In the genomic region with DNA sequence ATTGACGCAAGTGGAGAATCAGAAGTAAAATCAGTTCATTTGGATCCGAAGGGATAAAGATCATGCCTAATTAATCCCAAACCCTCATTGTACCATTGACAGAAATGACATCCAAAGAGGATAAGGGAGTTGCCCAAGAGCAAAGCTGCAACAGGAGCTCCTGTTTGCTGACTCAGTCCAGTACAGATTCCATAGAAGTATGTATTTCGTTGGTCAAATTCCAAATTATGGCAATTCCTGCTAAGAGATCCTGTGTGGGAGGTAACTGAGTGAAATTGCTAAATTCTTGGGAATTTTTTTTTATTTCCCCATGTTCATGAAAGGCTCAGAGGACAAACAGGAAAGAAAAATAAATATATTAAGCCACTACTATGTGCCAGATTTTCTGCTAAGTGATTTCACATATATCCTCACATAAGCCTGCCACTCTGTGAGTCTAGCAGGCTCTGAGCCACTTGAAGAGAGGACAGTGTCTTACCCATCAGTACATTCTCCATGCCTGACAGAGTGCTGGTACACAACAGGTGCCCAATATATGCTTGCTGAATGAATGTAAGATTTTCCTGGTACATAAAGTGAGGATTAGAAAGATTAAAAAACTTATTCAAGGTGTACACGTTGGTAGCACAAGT, we compare ENCODE assay signal across 17 cellular contexts.
DNase-seq lines count a peak whose midpoint lies in the region; ATAC-seq and TF ChIP-seq lines count a peak whose summit lies in the region.
"Had no signal": no experiment of that assay in that cellular context is flagged by ENCODE, and none has a peak within 500 bp of the region (broad histone marks: within the 10 kb centered on the region; RNA-seq: fewer than 3 reads in every experiment).

No MANE protein-coding gene starts in this region.

- H3K9ac ChIP-seq in IMR-90 (ENCODE audit: low read depth, low read length) (no peak overlapping the region), Karpas-422 (ENCODE audit: low read length) (no peak overlapping the region)

- no peak for TF ChIP-seq RAD21 in IMR-90 (IDR thresholded peaks at IDR 0.05; ENCODE audit: low read length)

- TF ChIP-seq POLR2A in IMR-90 (IDR thresholded peaks at IDR 0.05; ENCODE audit: low read depth, low read length), result no peak

- H3K9me3 ChIP-seq in IMR-90 (ENCODE audit: control insufficient read depth, insufficient read depth, low read length), result no peaks in the 10 kb centered on the region
- no peaks in the 10 kb centered on the region for H3K9me3 ChIP-seq in left lung
- H3K9me3 ChIP-seq in A673 (ENCODE audit: low read depth, low read length, poor library complexity, severe bottlenecking), result no peaks in the 10 kb centered on the region
- no peaks in the 10 kb centered on the region for H3K9me3 ChIP-seq in BE2C
- H3K9me3 ChIP-seq in Karpas-422 (ENCODE audit: low read length), result no peaks in the 10 kb centered on the region
- H3K9me3 ChIP-seq: HAP-1, vagina had no signal

- H3K14ac ChIP-seq in IMR-90 (replicated peaks; ENCODE audit: low read depth, low read length), result peak overlapping the region; percentile 18; the same call in 1 of the 2 replicates

- no peak overlapping the region for H2BK20ac ChIP-seq in IMR-90 (ENCODE audit: low read depth, low read length)

- WGBS in IMR-90 (ENCODE audit: extremely low coverage in 2 of 2, insufficient read length in 1 of 2), 2 experiments, result 0% methylated on average over 1 of the region's 4 CpGs; no CpG with 5 or more reads in 1 of the 2 experiments

- peaks cover 3% of the 10 kb centered on the region; the same call in 1 of the 2 replicates for H3K9me1 ChIP-seq in IMR-90 (ENCODE audit: insufficient read depth, low read length)

- H3K4me3 ChIP-seq in IMR-90 (ENCODE audit: insufficient read depth, low read depth, low read length), result no peak overlapping the region
- H3K4me3 ChIP-seq in choroid plexus epithelial cell (ENCODE audit: low read depth, low read length), result no peak overlapping the region
- no peak overlapping the region for H3K4me3 ChIP-seq in left lung
- no peak overlapping the region for H3K4me3 ChIP-seq in A673 (ENCODE audit: low read depth, low read length, poor library complexity, severe bottlenecking)
- no peak overlapping the region for H3K4me3 ChIP-seq in BE2C (ENCODE audit: low read depth, low read length)
- H3K4me3 ChIP-seq in Karpas-422 (ENCODE audit: low read length), result no peak overlapping the region
- H3K4me3 ChIP-seq: cardiac muscle cell, HAP-1, vagina had no signal

- DNase-seq in AG08395 (ENCODE audit: low spot score) (peak; percentile 34), IMR-90 (peak; percentile 88), choroid plexus epithelial cell (ENCODE audit: low read depth) (peak; percentile 80), left lung (no peak), A673 (ENCODE audit: low spot score) (no peak), BE2C (no peak), COR-L47 (lab: John Stamatoyannopoulos, UW) (no peak), Karpas-422 (no peak)
- DNase-seq: activated naive CD4-positive, alpha-beta T cell treated with anti-CD3 and anti-CD28 coated beads, Interleukin-2, amount 50 U/mL, for 16 hours; activated T-cell treated with anti-CD3 and anti-CD28 coated beads for 4 hours; effector memory CD4-positive, alpha-beta T cell; NCI-H2107; NCI-H748 treated with DMSO at 0.1 percent for 48 hours had no signal

- H4K20me1 ChIP-seq in IMR-90 (ENCODE audit: insufficient read depth, low read length), result no peaks in the 10 kb centered on the region
- H4K20me1 ChIP-seq in Karpas-422 (ENCODE audit: insufficient read depth, low read depth, low read length), result no peaks in the 10 kb centered on the region

- no peak overlapping the region for H2AK9ac ChIP-seq in IMR-90 (replicated peaks; ENCODE audit: low read depth, low read length, poor library complexity)

- intact Hi-C loops in IMR-90 (cut with micrococcal nuclease) (no loop called here), left lung (cut with DNase I) (no loop called here), A673 (cut with micrococcal nuclease; ENCODE audit: unreplicated experiment) (no loop called here)

- H3K23ac ChIP-seq in IMR-90 (ENCODE audit: low read depth, low read length), result no peak overlapping the region; the same call in 1 of the 2 replicates

- peak overlapping the region; percentile 11 for H2BK120ac ChIP-seq in IMR-90 (ENCODE audit: low read depth, low read length)

- H3K36me3 ChIP-seq in IMR-90 (ENCODE audit: control insufficient read depth, insufficient read depth, low read length) (no peaks in the 10 kb centered on the region; the same call in 1 of the 2 replicates), left lung (no peaks in the 10 kb centered on the region), A673 (ENCODE audit: insufficient read depth, low read length, poor library complexity, severe bottlenecking) (no peaks in the 10 kb centered on the region), BE2C (no peaks in the 10 kb centered on the region), Karpas-422 (ENCODE audit: insufficient read depth, low read length) (no peaks in the 10 kb centered on the region)
- H3K36me3 ChIP-seq: cardiac muscle cell, HAP-1, vagina had no signal

- H3K27me3 ChIP-seq in IMR-90 (ENCODE audit: control insufficient read depth, insufficient read depth, low read length) (no peaks in the 10 kb centered on the region), left lung (no peaks in the 10 kb centered on the region), A673 (replicated peaks; ENCODE audit: insufficient read depth, low read depth, low read length, poor library complexity) (peaks cover 10% of the 10 kb centered on the region), BE2C (no peaks in the 10 kb centered on the region), Karpas-422 (ENCODE audit: low read length) (no peaks in the 10 kb centered on the region)
- H3K27me3 ChIP-seq: cardiac muscle cell, vagina had no signal

- H4K8ac ChIP-seq in IMR-90 (ENCODE audit: low read depth in 2 of 2, low read length in 2 of 2), result peak overlapping the region in 1 of 2 experiments; percentile 36; a peak in 1 of 4 replicates

- no TSS peak for BruUV-seq in IMR-90 (replicated peaks; lab: Mats Ljungman, UMichigan)
- no TSS peak for BruUV-seq in A673 (replicated peaks; lab: Mats Ljungman, UMichigan)

- peak; percentile 49 for ATAC-seq in IMR-90 (ENCODE audit: low read depth)
- peak; percentile 22 for ATAC-seq in left lung
- ATAC-seq: natural killer cell treated with Interleukin-12 subunit alpha and Interleukin-12 subunit beta and Interleukin-15 and Interleukin-18, amount 100 ng/mL, for 72 hours had no signal

- H3K56ac ChIP-seq in IMR-90 (ENCODE audit: extremely low read depth, insufficient read depth, low read length), result no peak overlapping the region

- H3K27ac ChIP-seq in IMR-90 (ENCODE audit: insufficient read depth, low read length) (no peak overlapping the region), left lung (no peak overlapping the region), A673 (ENCODE audit: low read depth, low read length, poor library complexity, severe bottlenecking) (no peak overlapping the region), Karpas-422 (ENCODE audit: low read length) (no peak overlapping the region)
- H3K27ac ChIP-seq: cardiac muscle cell, vagina had no signal

- no peak overlapping the region; the same call in 1 of the 3 replicates for H2BK15ac ChIP-seq in IMR-90 (ENCODE audit: low read depth, low read length)

- no peak overlapping the region; the same call in 1 of the 2 replicates for H4K5ac ChIP-seq in IMR-90 (ENCODE audit: low read depth, low read length)

- dilution Hi-C loops in IMR-90 (cut with HindIII; ENCODE audit: low sequenced_read_pairs, unreplicated experiment), result no loop called here

- H2AFZ ChIP-seq in IMR-90 (replicated peaks; ENCODE audit: low read length, poor library complexity) (no peak overlapping the region), Karpas-422 (ENCODE audit: low read length) (no peak overlapping the region)

- H3K18ac ChIP-seq in IMR-90 (ENCODE audit: low read depth, low read length), result peak overlapping the region; percentile 50; the same call in 1 of the 2 replicates

- TF ChIP-seq CTCF in IMR-90 (conservative IDR thresholded peaks at IDR 0.05; ENCODE audit: low read depth, low read length) (no peak), choroid plexus epithelial cell (conservative IDR thresholded peaks at IDR 0.05; ENCODE audit: low read depth, low read length) (no peak), left lung (IDR thresholded peaks at IDR 0.05) (no peak), A673 (conservative IDR thresholded peaks at IDR 0.05; ENCODE audit: low read depth, low read length) (no peak), BE2C (IDR thresholded peaks at IDR 0.05; ENCODE audit: low read depth, low read length) (no peak)

- no peak overlapping the region for H2BK5ac ChIP-seq in IMR-90 (ENCODE audit: low read depth, low read length, poor library complexity, severe bottlenecking)

- in situ Hi-C loops in IMR-90 (cut with MboI; ENCODE audit: low sequenced_read_pairs), result no loop called here

- H3K79me2 ChIP-seq in Karpas-422 (ENCODE audit: low read length), result no peaks in the 10 kb centered on the region

- POLR2A ChIA-PET in IMR-90 (lab: Charles Lee; ENCODE audit: unreplicated experiment), result no interaction called here
- POLR2A ChIA-PET in A673 (lab: Charles Lee; ENCODE audit: low non-redundant PET), result no interaction called here

- no peak overlapping the region for H2AK5ac ChIP-seq in IMR-90 (ENCODE audit: low read depth, low read length)

- no peak overlapping the region; the same call in 1 of the 2 replicates for H3K4ac ChIP-seq in IMR-90 (ENCODE audit: low read depth, low read length)

- CTCF ChIA-PET in IMR-90 (lab: Yijun Ruan, JAX) (interaction anchor here (0.6 kb wide), 1 partner anchor 90 kb away, joined by 3 read pairs; no protein-coding TSS in a partner anchor), A673 (lab: Charles Lee) (no interaction called here)

- H4K91ac ChIP-seq in IMR-90 (ENCODE audit: insufficient read depth, low read depth, low read length), result no peak overlapping the region

- H3K4me1 ChIP-seq in IMR-90 (ENCODE audit: control insufficient read depth, insufficient read depth, low read length), result peaks cover 15% of the 10 kb centered on the region
- H3K4me1 ChIP-seq in left lung, result peaks cover 5% of the 10 kb centered on the region in 2 donors
- H3K4me1 ChIP-seq in A673 (ENCODE audit: insufficient read depth, low read length, poor library complexity, severe bottlenecking), result no peaks in the 10 kb centered on the region
- H3K4me1 ChIP-seq in BE2C, result no peaks in the 10 kb centered on the region
- no peaks in the 10 kb centered on the region for H3K4me1 ChIP-seq in Karpas-422 (ENCODE audit: low read length)

- peaks cover 26 to 57% of the 10 kb centered on the region in 2 experiments; a peak in 3 of 4 replicates for H3K79me1 ChIP-seq in IMR-90 (ENCODE audit: low read depth in 1 of 2, low read length in 2 of 2)

- H3K4me2 ChIP-seq in IMR-90 (ENCODE audit: low read depth, low read length), result peak overlapping the region; percentile 10; the same call in 1 of the 2 replicates
- no peak overlapping the region for H3K4me2 ChIP-seq in Karpas-422 (ENCODE audit: low read depth, low read length, poor library complexity, severe bottlenecking)

- no peaks in the 10 kb centered on the region for H3K9me2 ChIP-seq in Karpas-422 (replicated peaks; ENCODE audit: insufficient read depth, low read length)

TF ChIP-seq in IMR-90, 13 proteins besides CTCF, POLR2A, EP300 and RAD21 (continues in another document):
- TF ChIP-seq CEBPB (IDR thresholded peaks at IDR 0.05; ENCODE audit: low read depth, low read length) (peak; percentile 86), MAFK (IDR thresholded peaks at IDR 0.05; ENCODE audit: low read depth, low read length) (peak; percentile 69)

Comparison
In these comparisons a context has a peak if more than half of its experiments do, and no peak if none do; other contexts are left out.
1. DNase-seq: peak in AG08395 (single experiment), IMR-90 (single experiment) and choroid plexus epithelial cell (single experiment); none in left lung (0 of 2), A673 (single experiment), BE2C (single experiment), COR-L47 (single experiment) and Karpas-422 (single experiment).